12 cellular contexts compared by ENCODE assay signal in genomic region chr21:28822064-28822402, GRCh38.
"Had no signal": no experiment of that assay in that cellular context is flagged by ENCODE, and none has a peak within 500 bp of the region (broad histone marks: within the 10 kb centered on the region; RNA-seq: fewer than 3 reads in every experiment).

No MANE protein-coding gene starts in this region.

- H3K27me3 ChIP-seq: dorsolateral prefrontal cortex had no signal

- H3K4me3 ChIP-seq: dorsolateral prefrontal cortex had no signal

- H3K27ac ChIP-seq: dorsolateral prefrontal cortex had no signal

- ATAC-seq: activated T-cell treated with anti-CD3 and anti-CD28 coated beads, Interleukin-2, amount 50 U/mL, for 72 hours; esophagus mucosa; stimulated activated naive B cell treated with anti-CD40 and anti-IgM and Interleukin-4, amounts not matched to agents 10 μg/mL and 1 μg/mL and 100 μg/mL, for 72 hours had no signal

- DNase-seq: activated CD4-positive, alpha-beta T cell treated with anti-CD3 and anti-CD28 coated beads, Interleukin-2, amount 10 ng/mL, durations not matched to agents 24 days and 14 days; activated CD4-positive, CD25-positive, alpha-beta regulatory T cell; activated CD8-positive, alpha-beta memory T cell treated with anti-CD3 and anti-CD28 coated beads, Interleukin-2, amount 50 U/mL, for 48 hours; activated gamma-delta T cell; activated T-cell treated with anti-CD3 and anti-CD28 coated beads, Interleukin-2, amount 50 U/mL, for 72 hours; dorsolateral prefrontal cortex; hypothalamus; kidney glomerular epithelial cell; stimulated activated CD4-positive, alpha-beta T cell treated with anti-CD3 and anti-CD28 coated beads, Interleukin-4, amount 100 ng/mL, for 1 hour; stimulated activated naive B cell treated with anti-CD40 and anti-IgM and Interleukin-4, amounts not matched to agents 10 μg/mL and 1 μg/mL and 100 μg/mL, for 72 hours; substantia nigra had no signal
